1 cellular context compared by ENCODE assay signal in genomic region chr22:38431266-38432010, GRCh38.
A peak's percentile ranks its signal among the peaks of the same experiment; 100 is the strongest.
TF ChIP-seq lines count a peak whose summit lies in the region.

No MANE protein-coding gene starts in this region.

TF ChIP-seq in K562, 482 proteins besides CTCF, POLR2A, EP300 and RAD21:
- TF ChIP-seq ATF7 (IDR thresholded peaks at IDR 0.05) (no peak), SETDB1 (IDR thresholded peaks at IDR 0.05; ENCODE audit: low read length) (no peak), JUN (IDR thresholded peaks at IDR 0.05; ENCODE audit: borderline replicate concordance, low read depth, low read length) (no peak), JUN (CRISPR knock-in tag; IDR thresholded peaks at IDR 0.05; ENCODE audit: borderline replicate concordance) (no peak), ZNF384 (IDR thresholded peaks at IDR 0.05; ENCODE audit: low read depth, low read length) (peak; percentile 46; the same call in 1 of the 2 replicates), DMBX1 (CRISPR knock-in tag; IDR thresholded peaks at IDR 0.05; ENCODE audit: borderline replicate concordance) (no peak), XRCC3 (IDR thresholded peaks at IDR 0.05) (no peak)
- TF ChIP-seq, protein P1, sequence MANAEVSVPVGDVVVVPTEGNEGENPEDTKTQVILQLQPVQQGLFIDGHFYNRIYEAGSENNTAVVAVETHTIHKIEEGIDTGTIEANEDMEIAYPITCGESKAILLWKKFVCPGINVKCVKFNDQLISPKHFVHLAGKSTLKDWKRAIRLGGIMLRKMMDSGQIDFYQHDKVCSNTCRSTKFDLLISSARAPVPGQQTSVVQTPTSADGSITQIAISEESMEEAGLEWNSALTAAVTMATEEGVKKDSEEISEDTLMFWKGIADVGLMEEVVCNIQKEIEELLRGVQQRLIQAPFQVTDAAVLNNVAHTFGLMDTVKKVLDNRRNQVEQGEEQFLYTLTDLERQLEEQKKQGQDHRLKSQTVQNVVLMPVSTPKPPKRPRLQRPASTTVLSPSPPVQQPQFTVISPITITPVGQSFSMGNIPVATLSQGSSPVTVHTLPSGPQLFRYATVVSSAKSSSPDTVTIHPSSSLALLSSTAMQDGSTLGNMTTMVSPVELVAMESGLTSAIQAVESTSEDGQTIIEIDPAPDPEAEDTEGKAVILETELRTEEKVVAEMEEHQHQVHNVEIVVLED (CRISPR knock-in tag; IDR thresholded peaks at IDR 0.05) = no peak
TF ChIP-seq in K562: peak in this region for 1.
